1 cellular context compared by ENCODE assay signal in the genomic region with DNA sequence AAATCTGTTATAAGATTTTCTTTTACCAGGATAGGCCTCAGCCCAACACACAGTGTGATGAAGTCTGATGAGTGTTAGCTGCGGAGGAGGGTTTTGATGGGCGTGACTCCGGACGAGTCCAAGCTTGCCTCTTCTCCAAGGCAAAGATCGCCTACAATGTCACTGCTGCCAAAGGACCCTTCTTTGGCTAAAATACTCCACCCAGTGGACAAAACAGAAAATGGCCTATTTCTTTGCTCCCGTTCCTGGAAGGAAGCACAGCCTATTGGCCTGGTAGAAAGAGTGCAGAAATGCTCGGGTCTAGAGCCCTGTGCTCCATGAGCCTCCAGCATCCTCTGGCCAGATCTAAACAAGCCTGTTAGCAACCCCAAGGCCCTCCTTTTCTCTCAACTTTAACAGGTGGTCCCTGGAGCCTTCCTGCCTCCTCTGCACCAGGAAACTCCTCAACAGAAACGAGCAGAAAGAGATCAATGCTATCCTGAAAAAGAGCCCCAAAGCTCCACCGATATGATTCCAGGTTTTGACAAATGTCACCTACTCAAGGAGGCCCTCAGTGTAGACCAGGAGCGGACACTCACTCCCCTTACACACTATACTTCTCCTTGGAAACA.
TF ChIP-seq lines count a peak whose summit lies in the region.

No MANE protein-coding gene starts in this region.

TF ChIP-seq in H1, 55 proteins besides CTCF, POLR2A, EP300 and RAD21 (continued from another document):
- TF ChIP-seq, protein P1, sequence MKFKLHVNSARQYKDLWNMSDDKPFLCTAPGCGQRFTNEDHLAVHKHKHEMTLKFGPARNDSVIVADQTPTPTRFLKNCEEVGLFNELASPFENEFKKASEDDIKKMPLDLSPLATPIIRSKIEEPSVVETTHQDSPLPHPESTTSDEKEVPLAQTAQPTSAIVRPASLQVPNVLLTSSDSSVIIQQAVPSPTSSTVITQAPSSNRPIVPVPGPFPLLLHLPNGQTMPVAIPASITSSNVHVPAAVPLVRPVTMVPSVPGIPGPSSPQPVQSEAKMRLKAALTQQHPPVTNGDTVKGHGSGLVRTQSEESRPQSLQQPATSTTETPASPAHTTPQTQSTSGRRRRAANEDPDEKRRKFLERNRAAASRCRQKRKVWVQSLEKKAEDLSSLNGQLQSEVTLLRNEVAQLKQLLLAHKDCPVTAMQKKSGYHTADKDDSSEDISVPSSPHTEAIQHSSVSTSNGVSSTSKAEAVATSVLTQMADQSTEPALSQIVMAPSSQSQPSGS (IDR thresholded peaks at IDR 0.05; ENCODE audit: low read length) = no peak
- TF ChIP-seq PHF8 (conservative IDR thresholded peaks at IDR 0.05; ENCODE audit: low read depth, low read length) = no peak
- peak; percentile 48; the same call in 1 of the 2 replicates for TF ChIP-seq TAF1 (IDR thresholded peaks at IDR 0.05; ENCODE audit: low read depth, low read length)
- TF ChIP-seq EZH2 (IDR thresholded peaks at IDR 0.05; ENCODE audit: low read depth, low read length, severe bottlenecking) = no peak
- no peak for TF ChIP-seq GTF2F1 (IDR thresholded peaks at IDR 0.05; ENCODE audit: borderline replicate concordance, low read depth, low read length)
- TF ChIP-seq KDM5A (IDR thresholded peaks at IDR 0.05; ENCODE audit: low read length) = no peak
- 0 out of 4 replicates have a peak, but pooled peaks of 1 of the 2 experiments have one; percentile 34 for TF ChIP-seq SIN3A (conservative IDR thresholded peaks at IDR 0.05 in 1 of 2, IDR thresholded peaks at IDR 0.05 in 1 of 2; ENCODE audit: low read depth in 1 of 2, low read length in 2 of 2)
- no peak for TF ChIP-seq SIX5 (IDR thresholded peaks at IDR 0.05; ENCODE audit: low read depth, low read length)
- TF ChIP-seq POU5F1 (IDR thresholded peaks at IDR 0.05; ENCODE audit: low read depth, low read length) = no peak
- 0 out of 2 replicates have a peak, but pooled peaks have one; percentile 21 for TF ChIP-seq SP1 (IDR thresholded peaks at IDR 0.05; ENCODE audit: low read depth, low read length)
- TF ChIP-seq, protein P2, sequence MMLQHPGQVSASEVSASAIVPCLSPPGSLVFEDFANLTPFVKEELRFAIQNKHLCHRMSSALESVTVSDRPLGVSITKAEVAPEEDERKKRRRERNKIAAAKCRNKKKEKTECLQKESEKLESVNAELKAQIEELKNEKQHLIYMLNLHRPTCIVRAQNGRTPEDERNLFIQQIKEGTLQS (IDR thresholded peaks at IDR 0.05; ENCODE audit: insufficient read depth, low read depth, low read length) = no peak
- TF ChIP-seq NANOG (IDR thresholded peaks at IDR 0.05; ENCODE audit: insufficient read depth, low read depth, low read length, poor library complexity, severe bottlenecking) = no peak
- 0 out of 2 replicates have a peak, but pooled peaks have one; percentile 13 for TF ChIP-seq YY1 (IDR thresholded peaks at IDR 0.05; ENCODE audit: low read depth, low read length)
